ENCODE assay signal across 7 cellular contexts in genomic region chr12:123075591-123076171, GRCh38.
DNase-seq lines count a peak whose midpoint lies in the region; ATAC-seq and TF ChIP-seq lines count a peak whose summit lies in the region.

No MANE protein-coding gene starts in this region.

- H2BK15ac ChIP-seq in mesenchymal stem cell (ENCODE audit: low read depth, poor library complexity, severe bottlenecking): no peak overlapping the region

- peak overlapping the region; percentile 77 to 84 (median 82) for H3K4me3 Mint-ChIP-seq in T-cell
- H3K4me3 Mint-ChIP-seq in activated naive CD8-positive, alpha-beta T cell treated with anti-CD3 and anti-CD28 coated beads, Interleukin-2, amount 10 ng/mL, durations not matched to agents 7 days and 5 days: peak overlapping the region; percentile 84

- no peaks in the 10 kb centered on the region for H3K36me3 Mint-ChIP-seq in T-cell
- no peaks in the 10 kb centered on the region for H3K36me3 Mint-ChIP-seq in activated naive CD8-positive, alpha-beta T cell treated with anti-CD3 and anti-CD28 coated beads, Interleukin-2, amount 10 ng/mL, durations not matched to agents 7 days and 5 days

- no peak overlapping the region for H2AFZ ChIP-seq in mesenchymal stem cell (ENCODE audit: low read depth, low read length)

- peaks cover 34% of the 10 kb centered on the region for H3K79me1 ChIP-seq in mesenchymal stem cell (replicated peaks; ENCODE audit: low read length, poor library complexity, severe bottlenecking)

- H2BK120ac ChIP-seq in mesenchymal stem cell (ENCODE audit: low read depth, low read length): no peak overlapping the region

- no peak overlapping the region for H2BK12ac ChIP-seq in mesenchymal stem cell (ENCODE audit: low read length in 2 of 2)

- H3K27ac Mint-ChIP-seq in T-cell: peak overlapping the region; percentile 92 to 96
- peak overlapping the region; percentile 97 for H3K27ac Mint-ChIP-seq in activated naive CD8-positive, alpha-beta T cell treated with anti-CD3 and anti-CD28 coated beads, Interleukin-2, amount 10 ng/mL, durations not matched to agents 7 days and 5 days

- in situ Hi-C loops in HAP-1 (cut with MboI; ENCODE audit: low sequenced_read_pairs): no loop called here

- no peak overlapping the region for H2AK5ac ChIP-seq in mesenchymal stem cell (ENCODE audit: low read length, severe bottlenecking)

- H3K9ac ChIP-seq in mesenchymal stem cell (ENCODE audit: low read length): peak overlapping the region; percentile 15

- no peak overlapping the region for H3K23ac ChIP-seq in mesenchymal stem cell (ENCODE audit: low read length in 2 of 2)

- H3K4me1 ChIP-seq in HAP-1 (peaks cover 9% of the 10 kb centered on the region), mesenchymal stem cell (ENCODE audit: control insufficient read depth, insufficient read depth, low read depth, low read length) (peaks cover 17% of the 10 kb centered on the region), psoas muscle (peaks cover 40% of the 10 kb centered on the region)

- H3K4ac ChIP-seq in mesenchymal stem cell (ENCODE audit: low read depth in 1 of 2, low read length in 2 of 2): no peak overlapping the region

- no peak overlapping the region for H3K27ac ChIP-seq in mesenchymal stem cell (ENCODE audit: low read length, poor library complexity, severe bottlenecking)
- H3K27ac ChIP-seq in psoas muscle: no peak overlapping the region

- H3K4me3 ChIP-seq in HAP-1 (no peak overlapping the region), mesenchymal stem cell (ENCODE audit: insufficient read depth in 1 of 2, low read depth in 1 of 2, low read length in 2 of 2) (no peak overlapping the region), psoas muscle (no peak overlapping the region)

- DNase-seq in HAP-1 (ENCODE audit: low spot score in 2 of 2) (peak; percentile 18 to 69), T-cell (peak; percentile 53 to 78 (median 68)), mesenchymal stem cell (peak; percentile 57), psoas muscle (no peak), NCI-H1105 treated with DMSO at 0.1 percent for 48 hours (lab: John Stamatoyannopoulos, UW) (no peak)
- peak; percentile 79 for DNase-seq in activated naive CD8-positive, alpha-beta T cell treated with anti-CD3 and anti-CD28 coated beads, Interleukin-2, amount 10 ng/mL, durations not matched to agents 7 days and 5 days
- peak; percentile 47 for DNase-seq in stimulated activated CD8-positive, alpha-beta memory T cell treated with anti-CD3 and anti-CD28 coated beads, Interleukin-7, amount 100 ng/mL, for 24 hours (ENCODE audit: low read depth)

- intact Hi-C loops in psoas muscle (cut with DNase I): no loop called here

- H3K4me1 Mint-ChIP-seq in T-cell: peaks cover 63 to 67% (median 66%) of the 10 kb centered on the region in 3 donors
- peaks cover 46% of the 10 kb centered on the region for H3K4me1 Mint-ChIP-seq in activated naive CD8-positive, alpha-beta T cell treated with anti-CD3 and anti-CD28 coated beads, Interleukin-2, amount 10 ng/mL, durations not matched to agents 7 days and 5 days

- no peaks in the 10 kb centered on the region for H3K9me3 Mint-ChIP-seq in T-cell
- H3K9me3 Mint-ChIP-seq in activated naive CD8-positive, alpha-beta T cell treated with anti-CD3 and anti-CD28 coated beads, Interleukin-2, amount 10 ng/mL, durations not matched to agents 7 days and 5 days: no peaks in the 10 kb centered on the region

- CTCF ChIA-PET in T-cell (lab: Charles Lee): interaction anchor here (0.8 to 1.6 kb wide), 4 partner anchors 32 to 75 kb away, joined by 4 to 5 read pairs (median 4); partner anchors contain the start of gene PITPNM2 (in 1 of the 2)

- H3K27me3 Mint-ChIP-seq in T-cell: no peaks in the 10 kb centered on the region
- H3K27me3 Mint-ChIP-seq in activated naive CD8-positive, alpha-beta T cell treated with anti-CD3 and anti-CD28 coated beads, Interleukin-2, amount 10 ng/mL, durations not matched to agents 7 days and 5 days: no peaks in the 10 kb centered on the region

- H3K18ac ChIP-seq in mesenchymal stem cell (ENCODE audit: low read depth in 1 of 2, low read length in 2 of 2): no peak overlapping the region

- WGBS in mesenchymal stem cell: 45% methylated on average over 17 of the region's 17 CpGs
- 61 to 64% (median 62%) methylated on average over 17 of the region's 17 CpGs for WGBS in psoas muscle, 3 donors

- H2BK5ac ChIP-seq in mesenchymal stem cell (ENCODE audit: low read depth, low read length, poor library complexity, severe bottlenecking): no peak overlapping the region

- H3K4me2 ChIP-seq in mesenchymal stem cell (ENCODE audit: low read length, poor library complexity, severe bottlenecking): no peak overlapping the region

- H3K27me3 ChIP-seq in HAP-1 (ENCODE audit: low read depth): no peaks in the 10 kb centered on the region
- H3K27me3 ChIP-seq in mesenchymal stem cell (ENCODE audit: control insufficient read depth in 1 of 2, insufficient read depth in 1 of 2, low read length in 2 of 2): no peaks in the 10 kb centered on the region
- no peaks in the 10 kb centered on the region for H3K27me3 ChIP-seq in psoas muscle (ENCODE audit: insufficient read depth in 3 of 3, low read length in 2 of 3)

- ATAC-seq in T-cell (replicated peaks in 1 of 4) (peak; percentile 84 to 91 (median 85)), psoas muscle (no peak)
- peak; percentile 82 for ATAC-seq in activated naive CD8-positive, alpha-beta T cell treated with anti-CD3 and anti-CD28 coated beads, Interleukin-2, amount 10 ng/mL, durations not matched to agents 7 days and 5 days (ENCODE audit: low read depth)

- H3K9me3 ChIP-seq in HAP-1: no peaks in the 10 kb centered on the region
- no peaks in the 10 kb centered on the region for H3K9me3 ChIP-seq in mesenchymal stem cell (ENCODE audit: control insufficient read depth, low read length)
- no peaks in the 10 kb centered on the region for H3K9me3 ChIP-seq in psoas muscle

- H4K8ac ChIP-seq in mesenchymal stem cell (ENCODE audit: low read length): no peak overlapping the region

- no peaks in the 10 kb centered on the region for H3K36me3 ChIP-seq in HAP-1 (replicated peaks)
- H3K36me3 ChIP-seq in mesenchymal stem cell (ENCODE audit: control insufficient read depth in 1 of 2, insufficient read depth in 2 of 2, low read depth in 1 of 2, low read length in 2 of 2): no peaks in the 10 kb centered on the region
- H3K36me3 ChIP-seq in psoas muscle (ENCODE audit: insufficient read depth in 1 of 2, low read depth in 1 of 2): no peaks in the 10 kb centered on the region

- POLR2A ChIA-PET in T-cell (lab: Charles Lee): interaction anchor here (0.5 to 0.7 kb wide), 3 partner anchors 31 to 75 kb away, joined by 3 to 10 read pairs (median 4); partner anchors contain the start of gene PITPNM2 (in 1 of the 2)
- POLR2A ChIA-PET in activated naive CD8-positive, alpha-beta T cell treated with anti-CD3 and anti-CD28 coated beads, Interleukin-2, amount 10 ng/mL, durations not matched to agents 7 days and 5 days (lab: Charles Lee): interaction anchor here (0.5 to 4.1 kb wide), 28 partner anchors 8 to 162 kb away, joined by 3 to 50 read pairs (median 7); partner anchors contain the start of genes ARL6IP4, MPHOSPH9, MTRFR and OGFOD2

- TF ChIP-seq CTCF in psoas muscle (IDR thresholded peaks at IDR 0.05): no peak

- H3K14ac ChIP-seq in mesenchymal stem cell (ENCODE audit: low read length in 2 of 2): no peak overlapping the region

- H4K91ac ChIP-seq in mesenchymal stem cell (ENCODE audit: low read length): no peak overlapping the region

Comparison
In these comparisons a context has a peak if more than half of its experiments do, and no peak if none do; other contexts are left out.
1. DNase-seq: peak in HAP-1 (2 of 2), T-cell (34 of 34), activated naive CD8-positive, alpha-beta T cell treated with anti-CD3 and anti-CD28 coated beads, Interleukin-2, amount 10 ng/mL, durations not matched to agents 7 days and 5 days (single experiment), mesenchymal stem cell (single experiment) and stimulated activated CD8-positive, alpha-beta memory T cell treated with anti-CD3 and anti-CD28 coated beads, Interleukin-7, amount 100 ng/mL, for 24 hours (single experiment); none in psoas muscle (0 of 2) and NCI-H1105 treated with DMSO at 0.1 percent for 48 hours (single experiment).
2. ATAC-seq: peak in T-cell (4 of 4) and activated naive CD8-positive, alpha-beta T cell treated with anti-CD3 and anti-CD28 coated beads, Interleukin-2, amount 10 ng/mL, durations not matched to agents 7 days and 5 days (single experiment); none in psoas muscle (0 of 4).